ENCODE assay signal across 13 cellular contexts in genomic region chr6:159125014-159125609, GRCh38. TPM values are rescaled to one million over a fixed set of nuclear protein-coding genes. Genes with fewer than 3 reads are reported as not detected.
DNase-seq lines count a peak whose midpoint lies in the region; ATAC-seq and TF ChIP-seq lines count a peak whose summit lies in the region.
"Had no signal": no experiment of that assay in that cellular context is flagged by ENCODE, and none has a peak within 500 bp of the region (broad histone marks: within the 10 kb centered on the region; RNA-seq: fewer than 3 reads in every experiment).

No MANE protein-coding gene starts in this region.

- H3K9me3 Mint-ChIP-seq in activated CD8-positive, alpha-beta T cell treated with anti-CD3 and anti-CD28 coated beads for 36 hours: no peaks in the 10 kb centered on the region
- H3K9me3 Mint-ChIP-seq in activated CD8-positive, alpha-beta T cell treated with anti-CD3 and anti-CD28 coated beads, Interleukin-2, amount 10 ng/mL, durations not matched to agents 7 days and 5 days (ENCODE audit: insufficient read depth): no peaks in the 10 kb centered on the region
- H3K9me3 Mint-ChIP-seq: activated T-helper 2 cell treated with anti-CD3 and anti-CD28 coated beads, Interferon-gamma antibody, Interleukin-2, Interleukin-4, amounts not matched to agents 10 μg/mL and 5 μg/mL and 100 μg/mL, durations not matched to agents 14 hours and 24 hours and 36 hours had no signal

- CTCF ChIA-PET in activated CD8-positive, alpha-beta T cell treated with anti-CD3 and anti-CD28 coated beads for 36 hours (lab: Charles Lee): interaction anchor here (0.6 to 2.6 kb wide), 6 partner anchors 9 to 116 kb away, joined by 5 to 17 read pairs (median 8); no protein-coding TSS in a partner anchor
- CTCF ChIA-PET in activated CD8-positive, alpha-beta T cell treated with anti-CD3 and anti-CD28 coated beads, Interleukin-2, amount 10 ng/mL, durations not matched to agents 7 days and 5 days (lab: Charles Lee): interaction anchor here (1.0 to 4.6 kb wide), 4 partner anchors 9 to 117 kb away, joined by 3 to 18 read pairs (median 6); no protein-coding TSS in a partner anchor

- peak; percentile 30 for TF ChIP-seq CTCF in activated CD8-positive, alpha-beta T cell treated with anti-CD3 and anti-CD28 coated beads for 36 hours (IDR thresholded peaks at IDR 0.05)
- TF ChIP-seq CTCF in retinal pigment epithelial cell (conservative IDR thresholded peaks at IDR 0.05; ENCODE audit: low read depth, low read length): peak; percentile 61

- POLR2A ChIA-PET in activated CD8-positive, alpha-beta T cell treated with anti-CD3 and anti-CD28 coated beads for 36 hours (lab: Charles Lee): no interaction called here
- POLR2A ChIA-PET in activated CD8-positive, alpha-beta T cell treated with anti-CD3 and anti-CD28 coated beads, Interleukin-2, amount 10 ng/mL, durations not matched to agents 7 days and 5 days (lab: Charles Lee): no interaction called here

- no peaks in the 10 kb centered on the region for H3K36me3 Mint-ChIP-seq in activated CD8-positive, alpha-beta T cell treated with anti-CD3 and anti-CD28 coated beads for 36 hours (ENCODE audit: low read depth)
- H3K36me3 Mint-ChIP-seq in activated CD8-positive, alpha-beta T cell treated with anti-CD3 and anti-CD28 coated beads, Interleukin-2, amount 10 ng/mL, durations not matched to agents 7 days and 5 days (ENCODE audit: low read depth): no peaks in the 10 kb centered on the region

- H3K27ac ChIP-seq in cingulate gyrus (ENCODE audit: low read depth, low read length): peak overlapping the region; percentile 23
- H3K27ac ChIP-seq: left lung had no signal

- intact Hi-C loops in activated CD8-positive, alpha-beta T cell treated with anti-CD3 and anti-CD28 coated beads for 36 hours (cut with micrococcal nuclease): no loop called here

- no peak overlapping the region for H3K4me3 Mint-ChIP-seq in activated CD8-positive, alpha-beta T cell treated with anti-CD3 and anti-CD28 coated beads for 36 hours
- H3K4me3 Mint-ChIP-seq in activated CD8-positive, alpha-beta T cell treated with anti-CD3 and anti-CD28 coated beads, Interleukin-2, amount 10 ng/mL, durations not matched to agents 7 days and 5 days: no peak overlapping the region

- H3K27ac Mint-ChIP-seq in activated CD8-positive, alpha-beta T cell treated with anti-CD3 and anti-CD28 coated beads for 36 hours: no peak overlapping the region
- H3K27ac Mint-ChIP-seq in activated CD8-positive, alpha-beta T cell treated with anti-CD3 and anti-CD28 coated beads, Interleukin-2, amount 10 ng/mL, durations not matched to agents 7 days and 5 days: no peak overlapping the region
- H3K27ac Mint-ChIP-seq: activated T-helper 2 cell treated with anti-CD3 and anti-CD28 coated beads, Interferon-gamma antibody, Interleukin-2, Interleukin-4, amounts not matched to agents 10 μg/mL and 5 μg/mL and 100 μg/mL, durations not matched to agents 14 hours and 24 hours and 36 hours had no signal

- no peak for DNase-seq in activated CD8-positive, alpha-beta T cell treated with anti-CD3 and anti-CD28 coated beads for 36 hours
- DNase-seq in activated CD8-positive, alpha-beta T cell treated with anti-CD3 and anti-CD28 coated beads, Interleukin-2, amount 10 ng/mL, durations not matched to agents 7 days and 5 days: no peak
- peak; percentile 56 for DNase-seq in NAMALWA (ENCODE audit: low spot score)
- DNase-seq in retinal pigment epithelial cell (ENCODE audit: low read depth): no peak
- no peak for DNase-seq in activated CD4-positive, alpha-beta T cell treated with anti-CD3 and anti-CD28 coated beads, Interleukin-2, amount 50 U/mL, for 48 hours
- no peak for DNase-seq in activated CD8-positive, alpha-beta memory T cell treated with anti-CD3 and anti-CD28 coated beads for 24 hours
- DNase-seq: activated CD4-positive, CD25-positive, alpha-beta regulatory T cell treated with anti-CD3 and anti-CD28 coated beads, Interleukin-2, amount 50 U/mL, for 72 hours; left lung; NCI-H510A had no signal

- no peak for ATAC-seq in activated CD8-positive, alpha-beta T cell treated with anti-CD3 and anti-CD28 coated beads for 36 hours
- no peak for ATAC-seq in activated CD8-positive, alpha-beta T cell treated with anti-CD3 and anti-CD28 coated beads, Interleukin-2, amount 10 ng/mL, durations not matched to agents 7 days and 5 days
- ATAC-seq in HG02759 (IDR thresholded peaks at IDR 0.05; ENCODE audit: unreplicated experiment): no peak
- ATAC-seq: left lung had no signal

- H3K4me1 Mint-ChIP-seq in activated CD8-positive, alpha-beta T cell treated with anti-CD3 and anti-CD28 coated beads for 36 hours (ENCODE audit: low read depth): no peaks in the 10 kb centered on the region
- H3K4me1 Mint-ChIP-seq in activated CD8-positive, alpha-beta T cell treated with anti-CD3 and anti-CD28 coated beads, Interleukin-2, amount 10 ng/mL, durations not matched to agents 7 days and 5 days (ENCODE audit: low read depth): peaks cover 4% of the 10 kb centered on the region

- no peak overlapping the region for H3K4me3 ChIP-seq in retinal pigment epithelial cell (ENCODE audit: low read length)
- H3K4me3 ChIP-seq: left lung had no signal

- H3K27me3 Mint-ChIP-seq in activated CD8-positive, alpha-beta T cell treated with anti-CD3 and anti-CD28 coated beads for 36 hours: no peaks in the 10 kb centered on the region
- peaks cover 4% of the 10 kb centered on the region for H3K27me3 Mint-ChIP-seq in activated CD8-positive, alpha-beta T cell treated with anti-CD3 and anti-CD28 coated beads, Interleukin-2, amount 10 ng/mL, durations not matched to agents 7 days and 5 days (ENCODE audit: low read depth)

RNA-seq across cellular contexts. Expression of gene FNDC1, which starts 44.1 kb away (rescaled TPM):
- not detected for total RNA-seq in activated CD8-positive, alpha-beta T cell treated with anti-CD3 and anti-CD28 coated beads for 36 hours
- not detected for total RNA-seq in activated CD8-positive, alpha-beta T cell treated with anti-CD3 and anti-CD28 coated beads, Interleukin-2, amount 10 ng/mL, durations not matched to agents 7 days and 5 days
- total RNA-seq: activated T-helper 2 cell treated with anti-CD3 and anti-CD28 coated beads, Interferon-gamma antibody, Interleukin-2, Interleukin-4, amounts not matched to agents 10 μg/mL and 5 μg/mL and 100 μg/mL, durations not matched to agents 14 hours and 24 hours and 36 hours; LHCN-M2 had no signal
